8 cellular contexts compared by ENCODE assay signal in genomic region chr6:75208564-75209431, GRCh38. TPM values are rescaled to one million over a fixed set of nuclear protein-coding genes. Genes with fewer than 3 reads are reported as not detected.
DNase-seq lines count a peak whose midpoint lies in the region; TF ChIP-seq lines count a peak whose summit lies in the region.

No MANE protein-coding gene starts in this region.

- H3K27ac ChIP-seq in parathyroid adenoma: no peak overlapping the region
- peak overlapping the region; percentile 22 to 72 (median 58) for H3K27ac ChIP-seq in transverse colon

- in situ Hi-C loops in transverse colon (cut with MboI; ENCODE audit: low pct_ligation_motif_present in 1 of 4, low pct_unique_long_range_greater_than_20kb in 1 of 4, low sequenced_read_pairs in 3 of 4): loop anchor here in 3 of 4 donors (25.0 kb wide), 4 partner anchors 796 to 1471 kb away; no protein-coding TSS in a partner anchor

- no peaks in the 10 kb centered on the region for H3K79me2 ChIP-seq in parathyroid adenoma

- no peak overlapping the region for H3K4me3 ChIP-seq in parathyroid adenoma (ENCODE audit: low read depth, low read length)
- H3K4me3 ChIP-seq in transverse colon: peak overlapping the region in 2 of 4 donors; percentile 4 to 14

- H3K9ac ChIP-seq in ES-I3 (ENCODE audit: low read depth, low read length): peak overlapping the region; percentile 75; the same call in 1 of the 2 replicates
- no peak overlapping the region for H3K9ac ChIP-seq in parathyroid adenoma

- H3K27me3 ChIP-seq in parathyroid adenoma (ENCODE audit: control insufficient read depth, insufficient read depth, low read length) (peaks cover 10% of the 10 kb centered on the region), transverse colon (peaks cover 48% of the 10 kb centered on the region)

- H2AFZ ChIP-seq in parathyroid adenoma: peak overlapping the region; percentile 16

- H3K9me3 ChIP-seq in ES-I3 (ENCODE audit: control insufficient read depth, insufficient read depth, low read length) (no peaks in the 10 kb centered on the region), parathyroid adenoma (ENCODE audit: control insufficient read depth, low read length) (no peaks in the 10 kb centered on the region), transverse colon (no peaks in the 10 kb centered on the region)

- DNase-seq in H4 (ENCODE audit: low spot score): peak; percentile 83
- peak; percentile 77 to 87 for DNase-seq in Kasumi-1 (lab: John Stamatoyannopoulos, UW)
- DNase-seq in SHP77 (lab: John Stamatoyannopoulos, UW): peak; percentile 60 to 64
- DNase-seq in activated effector memory CD4-positive, alpha-beta T cell treated with anti-CD3 and anti-CD28 coated beads, Interleukin-2, amount 50 U/mL, for 16 hours: peak; percentile 92
- DNase-seq in germinal center (ENCODE audit: low spot score): peak; percentile 61
- DNase-seq in transverse colon: peak; percentile 88

- H3K36me3 ChIP-seq in ES-I3 (ENCODE audit: insufficient read depth, low read length): no peaks in the 10 kb centered on the region
- no peaks in the 10 kb centered on the region for H3K36me3 ChIP-seq in parathyroid adenoma (ENCODE audit: control insufficient read depth, insufficient read depth, low read length)
- H3K36me3 ChIP-seq in transverse colon: no peaks in the 10 kb centered on the region

- intact Hi-C loops in transverse colon (cut with DNase I; ENCODE audit: low total_unique reads): loop anchor here (2.0 to 10.0 kb wide), 5 partner anchors 454 to 1471 kb away; no protein-coding TSS in a partner anchor

- WGBS in transverse colon (ENCODE audit: low coverage in 1 of 2), 2 donors: 1 to 2% methylated on average over 13 to 26 of the region's 26 CpGs

- H3K4me1 ChIP-seq in ES-I3 (ENCODE audit: insufficient read depth, low read length) (peaks cover 8% of the 10 kb centered on the region; the same call in 1 of the 2 replicates), parathyroid adenoma (peaks cover 3% of the 10 kb centered on the region), transverse colon (peaks cover 4 to 58% (median 23%) of the 10 kb centered on the region in 4 donors)

- peak overlapping the region; percentile 50 for H3K4me2 ChIP-seq in parathyroid adenoma (ENCODE audit: low read length)

- no peak for TF ChIP-seq EP300 in transverse colon (IDR thresholded peaks at IDR 0.05; ENCODE audit: low read depth)

- no peak for TF ChIP-seq POLR2A in transverse colon (IDR thresholded peaks at IDR 0.05)

- peak; percentile 89 for TF ChIP-seq CTCF in parathyroid adenoma (IDR thresholded peaks at IDR 0.05)
- peak; percentile 80 to 89 (median 85) for TF ChIP-seq CTCF in transverse colon (IDR thresholded peaks at IDR 0.05)

RNA-seq across cellular contexts. Expression of gene COL12A1, which starts 2.9 kb away (rescaled TPM):
- 247 and 272 TPM in 2 replicates for total RNA-seq in H4 (2014; rRNA removed; shearing (Covaris generic))
- 10 to 100 TPM; 14.2 to 45.1 (median 32.3) TPM for total RNA-seq in transverse colon

RNA-seq across cellular contexts. Expression of gene COX7A2, which starts 34.8 kb away (rescaled TPM):
- 526 and 652 TPM in 2 replicates for total RNA-seq in H4 (2014; rRNA removed; shearing (Covaris generic))
- total RNA-seq in transverse colon: 100 to 1,000 TPM; 146 to 469 (median 349) TPM
